Comparison of ENCODE assay signal across 8 cellular contexts in the genomic region with DNA sequence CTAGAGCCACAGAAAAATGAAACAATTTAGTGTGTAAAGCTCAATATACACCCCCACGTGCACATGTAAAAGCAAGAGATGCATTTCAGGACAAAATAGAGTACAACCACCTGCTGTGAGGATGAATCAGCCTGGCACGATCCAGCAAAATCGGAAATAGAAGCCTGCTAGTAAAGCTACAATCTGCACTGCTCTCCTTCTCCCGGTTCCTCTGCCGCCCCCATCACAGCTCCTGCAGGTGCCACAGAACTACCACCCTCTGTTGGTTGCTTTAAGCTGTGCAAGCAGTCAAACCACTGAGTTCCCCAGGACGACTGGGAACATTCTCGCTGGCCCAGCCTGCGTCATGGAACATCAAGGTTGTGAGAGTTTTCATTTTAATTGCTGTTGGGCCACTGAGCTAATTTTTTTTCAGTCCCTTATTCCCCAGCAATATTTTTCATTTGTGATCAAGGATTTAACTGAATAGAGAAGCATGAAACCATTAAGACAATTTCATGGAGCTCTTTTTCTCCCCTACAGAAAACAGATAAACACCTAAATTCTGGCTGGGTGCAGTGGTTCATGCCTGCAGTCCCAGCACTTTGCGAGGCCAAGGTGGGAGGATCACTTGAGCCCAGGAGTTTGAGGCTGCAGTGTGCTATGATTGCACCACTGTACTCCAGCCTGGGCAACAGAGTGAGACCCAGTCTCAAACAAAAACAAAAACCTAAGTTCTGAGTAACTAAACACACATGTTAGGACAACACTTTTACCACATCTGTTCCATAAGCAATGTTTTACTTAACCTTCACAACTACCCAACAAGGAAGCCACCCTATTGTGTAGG. TPM values are rescaled to one million over a fixed set of nuclear protein-coding genes. Genes with fewer than 3 reads are reported as not detected.
DNase-seq lines count a peak whose midpoint lies in the region; ATAC-seq and TF ChIP-seq lines count a peak whose summit lies in the region.

No MANE protein-coding gene starts in this region.

- POLR2A ChIA-PET in WTC11 (lab: Charles Lee): interaction anchor here (0.6 to 0.8 kb wide), 3 partner anchors 38 to 76 kb away, joined by 3 to 6 read pairs (median 3); no protein-coding TSS in a partner anchor

- H3K27ac Mint-ChIP-seq in WTC11 (no peak overlapping the region), memory B cell (no peak overlapping the region)

- H3K27me3 Mint-ChIP-seq in WTC11 (ENCODE audit: low read depth): no peaks in the 10 kb centered on the region
- H3K27me3 Mint-ChIP-seq in memory B cell: peaks cover 11% of the 10 kb centered on the region

- no peaks in the 10 kb centered on the region for H3K36me3 Mint-ChIP-seq in WTC11
- H3K36me3 Mint-ChIP-seq in memory B cell: no peaks in the 10 kb centered on the region

- H3K9me3 Mint-ChIP-seq in WTC11 (no peaks in the 10 kb centered on the region), memory B cell (no peaks in the 10 kb centered on the region)

- DNase-seq in AG09309 (ENCODE audit: low read depth) (no peak), NCI-H2227 (lab: John Stamatoyannopoulos, UW; ENCODE audit: unreplicated experiment) (peak; percentile 84), WTC11 (ENCODE audit: low spot score) (peak; percentile 73), dermis microvascular lymphatic vessel endothelial cell (ENCODE audit: low read depth in 2 of 2) (peak; percentile 40 to 59), memory B cell (ENCODE audit: low spot score in 2 of 2) (peak; percentile 28)
- peak; percentile 27 for DNase-seq in stimulated activated naive CD4-positive, alpha-beta T cell treated with Interleukin-2 at 50 U/mL for 16 hours (lab: John Stamatoyannopoulos, UW)

- H3K4me1 Mint-ChIP-seq in WTC11: peaks cover 13% of the 10 kb centered on the region
- peaks cover 5% of the 10 kb centered on the region for H3K4me1 Mint-ChIP-seq in memory B cell

- TF ChIP-seq CTCF in AG09309 (IDR thresholded peaks at IDR 0.05; ENCODE audit: control insufficient read depth, insufficient read depth, low read depth, low read length, missing control alignments) (peak; percentile 48), WTC11 (IDR thresholded peaks at IDR 0.05) (peak; percentile 28; the same call in 1 of the 2 replicates)

- ATAC-seq in GM21786 (IDR thresholded peaks at IDR 0.05; ENCODE audit: unreplicated experiment) (peak; percentile 75), WTC11 (peak; percentile 90), memory B cell (ENCODE audit: low read depth) (peak; percentile 97), GM21528 (IDR thresholded peaks at IDR 0.05; ENCODE audit: low FRiP score, unreplicated experiment) (no peak)

- no peak overlapping the region for H3K4me3 Mint-ChIP-seq in WTC11
- H3K4me3 Mint-ChIP-seq in memory B cell: no peak overlapping the region

- CTCF ChIA-PET in WTC11 (lab: Charles Lee): interaction anchor here (0.6 to 3.5 kb wide), 34 partner anchors 9 to 345 kb away, joined by 3 to 137 read pairs (median 4); a partner anchor contains a TSS

- no peak overlapping the region for H3K4me3 ChIP-seq in AG09309 (ENCODE audit: control insufficient read depth, low read depth, low read length)

TF ChIP-seq in WTC11, 78 proteins besides CTCF, POLR2A, EP300 and RAD21:
- TF ChIP-seq ZNF423 (CRISPR knock-in tag; IDR thresholded peaks at IDR 0.05): no peak
- TF ChIP-seq, protein P1, sequence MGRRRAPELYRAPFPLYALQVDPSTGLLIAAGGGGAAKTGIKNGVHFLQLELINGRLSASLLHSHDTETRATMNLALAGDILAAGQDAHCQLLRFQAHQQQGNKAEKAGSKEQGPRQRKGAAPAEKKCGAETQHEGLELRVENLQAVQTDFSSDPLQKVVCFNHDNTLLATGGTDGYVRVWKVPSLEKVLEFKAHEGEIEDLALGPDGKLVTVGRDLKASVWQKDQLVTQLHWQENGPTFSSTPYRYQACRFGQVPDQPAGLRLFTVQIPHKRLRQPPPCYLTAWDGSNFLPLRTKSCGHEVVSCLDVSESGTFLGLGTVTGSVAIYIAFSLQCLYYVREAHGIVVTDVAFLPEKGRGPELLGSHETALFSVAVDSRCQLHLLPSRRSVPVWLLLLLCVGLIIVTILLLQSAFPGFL (CRISPR knock-in tag; IDR thresholded peaks at IDR 0.05; ENCODE audit: borderline replicate concordance): no peak
- TF ChIP-seq NFATC4 (CRISPR knock-in tag; IDR thresholded peaks at IDR 0.05): no peak
- TF ChIP-seq, protein P2, sequence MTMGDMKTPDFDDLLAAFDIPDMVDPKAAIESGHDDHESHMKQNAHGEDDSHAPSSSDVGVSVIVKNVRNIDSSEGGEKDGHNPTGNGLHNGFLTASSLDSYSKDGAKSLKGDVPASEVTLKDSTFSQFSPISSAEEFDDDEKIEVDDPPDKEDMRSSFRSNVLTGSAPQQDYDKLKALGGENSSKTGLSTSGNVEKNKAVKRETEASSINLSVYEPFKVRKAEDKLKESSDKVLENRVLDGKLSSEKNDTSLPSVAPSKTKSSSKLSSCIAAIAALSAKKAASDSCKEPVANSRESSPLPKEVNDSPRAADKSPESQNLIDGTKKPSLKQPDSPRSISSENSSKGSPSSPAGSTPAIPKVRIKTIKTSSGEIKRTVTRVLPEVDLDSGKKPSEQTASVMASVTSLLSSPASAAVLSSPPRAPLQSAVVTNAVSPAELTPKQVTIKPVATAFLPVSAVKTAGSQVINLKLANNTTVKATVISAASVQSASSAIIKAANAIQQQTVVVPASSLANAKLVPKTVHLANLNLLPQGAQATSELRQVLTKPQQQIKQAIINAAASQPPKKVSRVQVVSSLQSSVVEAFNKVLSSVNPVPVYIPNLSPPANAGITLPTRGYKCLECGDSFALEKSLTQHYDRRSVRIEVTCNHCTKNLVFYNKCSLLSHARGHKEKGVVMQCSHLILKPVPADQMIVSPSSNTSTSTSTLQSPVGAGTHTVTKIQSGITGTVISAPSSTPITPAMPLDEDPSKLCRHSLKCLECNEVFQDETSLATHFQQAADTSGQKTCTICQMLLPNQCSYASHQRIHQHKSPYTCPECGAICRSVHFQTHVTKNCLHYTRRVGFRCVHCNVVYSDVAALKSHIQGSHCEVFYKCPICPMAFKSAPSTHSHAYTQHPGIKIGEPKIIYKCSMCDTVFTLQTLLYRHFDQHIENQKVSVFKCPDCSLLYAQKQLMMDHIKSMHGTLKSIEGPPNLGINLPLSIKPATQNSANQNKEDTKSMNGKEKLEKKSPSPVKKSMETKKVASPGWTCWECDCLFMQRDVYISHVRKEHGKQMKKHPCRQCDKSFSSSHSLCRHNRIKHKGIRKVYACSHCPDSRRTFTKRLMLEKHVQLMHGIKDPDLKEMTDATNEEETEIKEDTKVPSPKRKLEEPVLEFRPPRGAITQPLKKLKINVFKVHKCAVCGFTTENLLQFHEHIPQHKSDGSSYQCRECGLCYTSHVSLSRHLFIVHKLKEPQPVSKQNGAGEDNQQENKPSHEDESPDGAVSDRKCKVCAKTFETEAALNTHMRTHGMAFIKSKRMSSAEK (CRISPR knock-in tag; IDR thresholded peaks at IDR 0.05; ENCODE audit: borderline replicate concordance): no peak
- TF ChIP-seq, protein P3, sequence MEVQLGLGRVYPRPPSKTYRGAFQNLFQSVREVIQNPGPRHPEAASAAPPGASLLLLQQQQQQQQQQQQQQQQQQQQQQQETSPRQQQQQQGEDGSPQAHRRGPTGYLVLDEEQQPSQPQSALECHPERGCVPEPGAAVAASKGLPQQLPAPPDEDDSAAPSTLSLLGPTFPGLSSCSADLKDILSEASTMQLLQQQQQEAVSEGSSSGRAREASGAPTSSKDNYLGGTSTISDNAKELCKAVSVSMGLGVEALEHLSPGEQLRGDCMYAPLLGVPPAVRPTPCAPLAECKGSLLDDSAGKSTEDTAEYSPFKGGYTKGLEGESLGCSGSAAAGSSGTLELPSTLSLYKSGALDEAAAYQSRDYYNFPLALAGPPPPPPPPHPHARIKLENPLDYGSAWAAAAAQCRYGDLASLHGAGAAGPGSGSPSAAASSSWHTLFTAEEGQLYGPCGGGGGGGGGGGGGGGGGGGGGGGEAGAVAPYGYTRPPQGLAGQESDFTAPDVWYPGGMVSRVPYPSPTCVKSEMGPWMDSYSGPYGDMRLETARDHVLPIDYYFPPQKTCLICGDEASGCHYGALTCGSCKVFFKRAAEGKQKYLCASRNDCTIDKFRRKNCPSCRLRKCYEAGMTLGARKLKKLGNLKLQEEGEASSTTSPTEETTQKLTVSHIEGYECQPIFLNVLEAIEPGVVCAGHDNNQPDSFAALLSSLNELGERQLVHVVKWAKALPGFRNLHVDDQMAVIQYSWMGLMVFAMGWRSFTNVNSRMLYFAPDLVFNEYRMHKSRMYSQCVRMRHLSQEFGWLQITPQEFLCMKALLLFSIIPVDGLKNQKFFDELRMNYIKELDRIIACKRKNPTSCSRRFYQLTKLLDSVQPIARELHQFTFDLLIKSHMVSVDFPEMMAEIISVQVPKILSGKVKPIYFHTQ (CRISPR knock-in tag; IDR thresholded peaks at IDR 0.05): no peak
- TF ChIP-seq CREB1 (CRISPR knock-in tag; IDR thresholded peaks at IDR 0.05): no peak
- TF ChIP-seq MXD4 (CRISPR knock-in tag; IDR thresholded peaks at IDR 0.05; ENCODE audit: borderline replicate concordance): no peak
- TF ChIP-seq CREM (CRISPR knock-in tag; IDR thresholded peaks at IDR 0.05): no peak

RNA-seq across cellular contexts. Expression of a gene that starts 47.6 kb away (rescaled TPM):
- 4.9 to 10.3 TPM (median 6.0 TPM) in 3 replicates for total RNA-seq in WTC11 (2021)
- total RNA-seq in dermis microvascular lymphatic vessel endothelial cell: 0.64 and 2.0 TPM in 2 replicates
